ENCODE assay signal across 1 cellular context in the genomic region with DNA sequence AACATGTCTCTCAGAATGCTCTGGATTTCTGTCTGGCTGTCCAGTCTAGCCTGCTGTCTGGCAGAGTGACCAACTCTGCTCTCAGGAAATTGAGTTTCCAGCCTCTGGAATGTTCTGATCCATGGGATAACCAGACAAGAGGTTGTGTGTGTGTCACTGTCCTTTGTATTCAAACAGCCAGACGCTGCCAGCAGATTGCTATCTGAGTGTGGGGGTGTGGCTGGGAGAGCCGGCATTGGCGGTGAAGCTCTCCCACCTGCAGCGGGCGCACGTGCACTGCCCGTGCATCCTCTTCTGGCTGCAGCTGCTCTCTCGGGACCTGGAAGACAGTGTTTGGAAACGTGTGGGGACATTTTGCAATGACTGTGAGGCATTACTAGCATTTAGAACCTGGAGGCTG.
TF ChIP-seq lines count a peak whose summit lies in the region.

No MANE protein-coding gene starts in this region.

TF ChIP-seq in WTC11, 78 proteins besides CTCF, POLR2A, EP300 and RAD21 (continued from another document):
- TF ChIP-seq, protein P1, sequence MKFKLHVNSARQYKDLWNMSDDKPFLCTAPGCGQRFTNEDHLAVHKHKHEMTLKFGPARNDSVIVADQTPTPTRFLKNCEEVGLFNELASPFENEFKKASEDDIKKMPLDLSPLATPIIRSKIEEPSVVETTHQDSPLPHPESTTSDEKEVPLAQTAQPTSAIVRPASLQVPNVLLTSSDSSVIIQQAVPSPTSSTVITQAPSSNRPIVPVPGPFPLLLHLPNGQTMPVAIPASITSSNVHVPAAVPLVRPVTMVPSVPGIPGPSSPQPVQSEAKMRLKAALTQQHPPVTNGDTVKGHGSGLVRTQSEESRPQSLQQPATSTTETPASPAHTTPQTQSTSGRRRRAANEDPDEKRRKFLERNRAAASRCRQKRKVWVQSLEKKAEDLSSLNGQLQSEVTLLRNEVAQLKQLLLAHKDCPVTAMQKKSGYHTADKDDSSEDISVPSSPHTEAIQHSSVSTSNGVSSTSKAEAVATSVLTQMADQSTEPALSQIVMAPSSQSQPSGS (CRISPR knock-in tag; IDR thresholded peaks at IDR 0.05; ENCODE audit: borderline replicate concordance, low read depth), result peak; percentile 68; the same call in 1 of the 2 replicates
- TF ChIP-seq ETV6 (CRISPR knock-in tag; IDR thresholded peaks at IDR 0.05), result peak; percentile 57; the same call in 1 of the 2 replicates
- peak; percentile 65; the same call in 1 of the 2 replicates for TF ChIP-seq ZNF232 (CRISPR knock-in tag; IDR thresholded peaks at IDR 0.05)
- TF ChIP-seq SMAD4 (CRISPR knock-in tag; IDR thresholded peaks at IDR 0.05), result peak; percentile 86
- peak; percentile 81; the same call in 1 of the 2 replicates for TF ChIP-seq SMAD3 (CRISPR knock-in tag; IDR thresholded peaks at IDR 0.05; ENCODE audit: borderline replicate concordance)
- TF ChIP-seq, protein P2, sequence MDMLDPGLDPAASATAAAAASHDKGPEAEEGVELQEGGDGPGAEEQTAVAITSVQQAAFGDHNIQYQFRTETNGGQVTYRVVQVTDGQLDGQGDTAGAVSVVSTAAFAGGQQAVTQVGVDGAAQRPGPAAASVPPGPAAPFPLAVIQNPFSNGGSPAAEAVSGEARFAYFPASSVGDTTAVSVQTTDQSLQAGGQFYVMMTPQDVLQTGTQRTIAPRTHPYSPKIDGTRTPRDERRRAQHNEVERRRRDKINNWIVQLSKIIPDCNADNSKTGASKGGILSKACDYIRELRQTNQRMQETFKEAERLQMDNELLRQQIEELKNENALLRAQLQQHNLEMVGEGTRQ (CRISPR knock-in tag; IDR thresholded peaks at IDR 0.05), result peak; percentile 42; the same call in 1 of the 2 replicates
- TF ChIP-seq TP53 (CRISPR knock-in tag; IDR thresholded peaks at IDR 0.05), result peak; percentile 80
- TF ChIP-seq, protein P3, sequence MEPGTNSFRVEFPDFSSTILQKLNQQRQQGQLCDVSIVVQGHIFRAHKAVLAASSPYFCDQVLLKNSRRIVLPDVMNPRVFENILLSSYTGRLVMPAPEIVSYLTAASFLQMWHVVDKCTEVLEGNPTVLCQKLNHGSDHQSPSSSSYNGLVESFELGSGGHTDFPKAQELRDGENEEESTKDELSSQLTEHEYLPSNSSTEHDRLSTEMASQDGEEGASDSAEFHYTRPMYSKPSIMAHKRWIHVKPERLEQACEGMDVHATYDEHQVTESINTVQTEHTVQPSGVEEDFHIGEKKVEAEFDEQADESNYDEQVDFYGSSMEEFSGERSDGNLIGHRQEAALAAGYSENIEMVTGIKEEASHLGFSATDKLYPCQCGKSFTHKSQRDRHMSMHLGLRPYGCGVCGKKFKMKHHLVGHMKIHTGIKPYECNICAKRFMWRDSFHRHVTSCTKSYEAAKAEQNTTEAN (CRISPR knock-in tag; IDR thresholded peaks at IDR 0.05), result peak; percentile 79; the same call in 1 of the 2 replicates
- TF ChIP-seq, protein P4, sequence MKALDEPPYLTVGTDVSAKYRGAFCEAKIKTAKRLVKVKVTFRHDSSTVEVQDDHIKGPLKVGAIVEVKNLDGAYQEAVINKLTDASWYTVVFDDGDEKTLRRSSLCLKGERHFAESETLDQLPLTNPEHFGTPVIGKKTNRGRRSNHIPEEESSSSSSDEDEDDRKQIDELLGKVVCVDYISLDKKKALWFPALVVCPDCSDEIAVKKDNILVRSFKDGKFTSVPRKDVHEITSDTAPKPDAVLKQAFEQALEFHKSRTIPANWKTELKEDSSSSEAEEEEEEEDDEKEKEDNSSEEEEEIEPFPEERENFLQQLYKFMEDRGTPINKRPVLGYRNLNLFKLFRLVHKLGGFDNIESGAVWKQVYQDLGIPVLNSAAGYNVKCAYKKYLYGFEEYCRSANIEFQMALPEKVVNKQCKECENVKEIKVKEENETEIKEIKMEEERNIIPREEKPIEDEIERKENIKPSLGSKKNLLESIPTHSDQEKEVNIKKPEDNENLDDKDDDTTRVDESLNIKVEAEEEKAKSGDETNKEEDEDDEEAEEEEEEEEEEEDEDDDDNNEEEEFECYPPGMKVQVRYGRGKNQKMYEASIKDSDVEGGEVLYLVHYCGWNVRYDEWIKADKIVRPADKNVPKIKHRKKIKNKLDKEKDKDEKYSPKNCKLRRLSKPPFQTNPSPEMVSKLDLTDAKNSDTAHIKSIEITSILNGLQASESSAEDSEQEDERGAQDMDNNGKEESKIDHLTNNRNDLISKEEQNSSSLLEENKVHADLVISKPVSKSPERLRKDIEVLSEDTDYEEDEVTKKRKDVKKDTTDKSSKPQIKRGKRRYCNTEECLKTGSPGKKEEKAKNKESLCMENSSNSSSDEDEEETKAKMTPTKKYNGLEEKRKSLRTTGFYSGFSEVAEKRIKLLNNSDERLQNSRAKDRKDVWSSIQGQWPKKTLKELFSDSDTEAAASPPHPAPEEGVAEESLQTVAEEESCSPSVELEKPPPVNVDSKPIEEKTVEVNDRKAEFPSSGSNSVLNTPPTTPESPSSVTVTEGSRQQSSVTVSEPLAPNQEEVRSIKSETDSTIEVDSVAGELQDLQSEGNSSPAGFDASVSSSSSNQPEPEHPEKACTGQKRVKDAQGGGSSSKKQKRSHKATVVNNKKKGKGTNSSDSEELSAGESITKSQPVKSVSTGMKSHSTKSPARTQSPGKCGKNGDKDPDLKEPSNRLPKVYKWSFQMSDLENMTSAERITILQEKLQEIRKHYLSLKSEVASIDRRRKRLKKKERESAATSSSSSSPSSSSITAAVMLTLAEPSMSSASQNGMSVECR (CRISPR knock-in tag; IDR thresholded peaks at IDR 0.05; ENCODE audit: borderline replicate concordance), result peak; percentile 88
- no peak for TF ChIP-seq RORB (CRISPR knock-in tag; IDR thresholded peaks at IDR 0.05)
- TF ChIP-seq JUN (CRISPR knock-in tag; IDR thresholded peaks at IDR 0.05), result 0 out of 2 replicates have a peak, but pooled peaks have one; percentile 48
- peak; percentile 69; the same call in 1 of the 2 replicates for TF ChIP-seq TEAD4 (CRISPR knock-in tag; IDR thresholded peaks at IDR 0.05)
- TF ChIP-seq, protein P5, sequence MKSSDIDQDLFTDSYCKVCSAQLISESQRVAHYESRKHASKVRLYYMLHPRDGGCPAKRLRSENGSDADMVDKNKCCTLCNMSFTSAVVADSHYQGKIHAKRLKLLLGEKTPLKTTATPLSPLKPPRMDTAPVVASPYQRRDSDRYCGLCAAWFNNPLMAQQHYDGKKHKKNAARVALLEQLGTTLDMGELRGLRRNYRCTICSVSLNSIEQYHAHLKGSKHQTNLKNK (CRISPR knock-in tag; IDR thresholded peaks at IDR 0.05), result no peak
- TF ChIP-seq, protein P6, sequence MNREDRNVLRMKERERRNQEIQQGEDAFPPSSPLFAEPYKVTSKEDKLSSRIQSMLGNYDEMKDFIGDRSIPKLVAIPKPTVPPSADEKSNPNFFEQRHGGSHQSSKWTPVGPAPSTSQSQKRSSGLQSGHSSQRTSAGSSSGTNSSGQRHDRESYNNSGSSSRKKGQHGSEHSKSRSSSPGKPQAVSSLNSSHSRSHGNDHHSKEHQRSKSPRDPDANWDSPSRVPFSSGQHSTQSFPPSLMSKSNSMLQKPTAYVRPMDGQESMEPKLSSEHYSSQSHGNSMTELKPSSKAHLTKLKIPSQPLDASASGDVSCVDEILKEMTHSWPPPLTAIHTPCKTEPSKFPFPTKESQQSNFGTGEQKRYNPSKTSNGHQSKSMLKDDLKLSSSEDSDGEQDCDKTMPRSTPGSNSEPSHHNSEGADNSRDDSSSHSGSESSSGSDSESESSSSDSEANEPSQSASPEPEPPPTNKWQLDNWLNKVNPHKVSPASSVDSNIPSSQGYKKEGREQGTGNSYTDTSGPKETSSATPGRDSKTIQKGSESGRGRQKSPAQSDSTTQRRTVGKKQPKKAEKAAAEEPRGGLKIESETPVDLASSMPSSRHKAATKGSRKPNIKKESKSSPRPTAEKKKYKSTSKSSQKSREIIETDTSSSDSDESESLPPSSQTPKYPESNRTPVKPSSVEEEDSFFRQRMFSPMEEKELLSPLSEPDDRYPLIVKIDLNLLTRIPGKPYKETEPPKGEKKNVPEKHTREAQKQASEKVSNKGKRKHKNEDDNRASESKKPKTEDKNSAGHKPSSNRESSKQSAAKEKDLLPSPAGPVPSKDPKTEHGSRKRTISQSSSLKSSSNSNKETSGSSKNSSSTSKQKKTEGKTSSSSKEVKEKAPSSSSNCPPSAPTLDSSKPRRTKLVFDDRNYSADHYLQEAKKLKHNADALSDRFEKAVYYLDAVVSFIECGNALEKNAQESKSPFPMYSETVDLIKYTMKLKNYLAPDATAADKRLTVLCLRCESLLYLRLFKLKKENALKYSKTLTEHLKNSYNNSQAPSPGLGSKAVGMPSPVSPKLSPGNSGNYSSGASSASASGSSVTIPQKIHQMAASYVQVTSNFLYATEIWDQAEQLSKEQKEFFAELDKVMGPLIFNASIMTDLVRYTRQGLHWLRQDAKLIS (CRISPR knock-in tag; IDR thresholded peaks at IDR 0.05; ENCODE audit: borderline replicate concordance), result no peak
- TF ChIP-seq, protein P7, sequence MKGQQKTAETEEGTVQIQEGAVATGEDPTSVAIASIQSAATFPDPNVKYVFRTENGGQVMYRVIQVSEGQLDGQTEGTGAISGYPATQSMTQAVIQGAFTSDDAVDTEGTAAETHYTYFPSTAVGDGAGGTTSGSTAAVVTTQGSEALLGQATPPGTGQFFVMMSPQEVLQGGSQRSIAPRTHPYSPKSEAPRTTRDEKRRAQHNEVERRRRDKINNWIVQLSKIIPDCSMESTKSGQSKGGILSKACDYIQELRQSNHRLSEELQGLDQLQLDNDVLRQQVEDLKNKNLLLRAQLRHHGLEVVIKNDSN (CRISPR knock-in tag; IDR thresholded peaks at IDR 0.05), result peak; percentile 78; the same call in 1 of the 2 replicates
- peak; percentile 86 for TF ChIP-seq NFE2L1 (CRISPR knock-in tag; IDR thresholded peaks at IDR 0.05)
- no peak for TF ChIP-seq SOX15 (CRISPR knock-in tag; IDR thresholded peaks at IDR 0.05)
- TF ChIP-seq, protein P8, sequence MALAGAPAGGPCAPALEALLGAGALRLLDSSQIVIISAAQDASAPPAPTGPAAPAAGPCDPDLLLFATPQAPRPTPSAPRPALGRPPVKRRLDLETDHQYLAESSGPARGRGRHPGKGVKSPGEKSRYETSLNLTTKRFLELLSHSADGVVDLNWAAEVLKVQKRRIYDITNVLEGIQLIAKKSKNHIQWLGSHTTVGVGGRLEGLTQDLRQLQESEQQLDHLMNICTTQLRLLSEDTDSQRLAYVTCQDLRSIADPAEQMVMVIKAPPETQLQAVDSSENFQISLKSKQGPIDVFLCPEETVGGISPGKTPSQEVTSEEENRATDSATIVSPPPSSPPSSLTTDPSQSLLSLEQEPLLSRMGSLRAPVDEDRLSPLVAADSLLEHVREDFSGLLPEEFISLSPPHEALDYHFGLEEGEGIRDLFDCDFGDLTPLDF (CRISPR knock-in tag; IDR thresholded peaks at IDR 0.05), result peak; percentile 57; the same call in 1 of the 2 replicates
- TF ChIP-seq, protein P9, sequence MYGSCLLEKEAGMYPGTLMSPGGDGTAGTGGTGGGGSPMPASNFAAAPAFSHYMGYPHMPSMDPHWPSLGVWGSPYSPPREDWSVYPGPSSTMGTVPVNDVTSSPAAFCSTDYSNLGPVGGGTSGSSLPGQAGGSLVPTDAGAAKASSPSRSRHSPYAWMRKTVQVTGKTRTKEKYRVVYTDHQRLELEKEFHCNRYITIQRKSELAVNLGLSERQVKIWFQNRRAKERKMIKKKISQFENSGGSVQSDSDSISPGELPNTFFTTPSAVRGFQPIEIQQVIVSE (CRISPR knock-in tag; IDR thresholded peaks at IDR 0.05; ENCODE audit: borderline replicate concordance), result no peak
- TF ChIP-seq GABPB1 (CRISPR knock-in tag; IDR thresholded peaks at IDR 0.05), result peak; percentile 56; the same call in 1 of the 2 replicates
- peak; percentile 80; the same call in 1 of the 2 replicates for TF ChIP-seq TCF7 (CRISPR knock-in tag; IDR thresholded peaks at IDR 0.05; ENCODE audit: low read depth)
- 0 out of 2 replicates have a peak, but pooled peaks have one; percentile 50 for TF ChIP-seq MYBL2 (CRISPR knock-in tag; IDR thresholded peaks at IDR 0.05)
- peak; percentile 76; the same call in 1 of the 2 replicates for TF ChIP-seq ZNF219 (CRISPR knock-in tag; IDR thresholded peaks at IDR 0.05; ENCODE audit: borderline replicate concordance)
- TF ChIP-seq, protein P10, sequence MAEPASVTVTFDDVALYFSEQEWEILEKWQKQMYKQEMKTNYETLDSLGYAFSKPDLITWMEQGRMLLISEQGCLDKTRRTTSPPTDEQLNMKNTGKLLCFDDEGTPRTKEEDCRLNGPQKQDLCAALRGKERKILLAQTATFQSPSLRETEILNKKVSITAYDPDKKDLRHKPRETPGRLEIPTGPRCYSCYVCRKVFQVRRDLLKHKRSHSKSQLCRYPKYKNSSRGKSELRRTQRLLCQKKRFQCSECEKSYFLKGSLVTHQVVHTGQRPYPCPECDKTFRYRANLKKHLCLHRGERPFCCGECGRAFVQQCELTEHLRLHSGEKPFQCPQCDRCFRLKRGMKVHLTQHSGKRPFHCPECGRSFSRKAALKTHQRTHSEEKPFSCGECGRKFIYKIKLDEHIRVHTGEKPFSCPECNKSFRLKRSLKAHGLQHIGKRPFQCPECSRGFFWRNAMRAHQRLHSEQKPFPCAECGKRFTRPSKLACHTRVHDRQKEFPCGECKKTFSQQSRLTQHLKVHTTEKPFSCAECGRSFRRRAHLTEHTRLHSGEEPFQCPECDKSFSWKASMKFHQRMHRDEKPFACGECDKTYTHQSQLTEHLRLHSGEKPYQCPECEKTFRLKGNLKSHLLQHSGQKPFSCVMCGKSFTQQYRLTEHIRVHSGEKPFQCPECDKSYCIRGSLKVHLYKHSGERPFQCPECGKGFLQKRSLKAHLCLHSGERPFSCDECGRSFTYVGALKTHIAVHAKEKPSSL (CRISPR knock-in tag; conservative IDR thresholded peaks at IDR 0.05), result no peak
- TF ChIP-seq CREM (CRISPR knock-in tag; IDR thresholded peaks at IDR 0.05), result 0 out of 2 replicates have a peak, but pooled peaks have one; percentile 31
- 0 out of 2 replicates have a peak, but pooled peaks have one; percentile 54 for TF ChIP-seq ZNF317 (CRISPR knock-in tag; IDR thresholded peaks at IDR 0.05; ENCODE audit: borderline replicate concordance, low read depth)
- TF ChIP-seq, protein P11, sequence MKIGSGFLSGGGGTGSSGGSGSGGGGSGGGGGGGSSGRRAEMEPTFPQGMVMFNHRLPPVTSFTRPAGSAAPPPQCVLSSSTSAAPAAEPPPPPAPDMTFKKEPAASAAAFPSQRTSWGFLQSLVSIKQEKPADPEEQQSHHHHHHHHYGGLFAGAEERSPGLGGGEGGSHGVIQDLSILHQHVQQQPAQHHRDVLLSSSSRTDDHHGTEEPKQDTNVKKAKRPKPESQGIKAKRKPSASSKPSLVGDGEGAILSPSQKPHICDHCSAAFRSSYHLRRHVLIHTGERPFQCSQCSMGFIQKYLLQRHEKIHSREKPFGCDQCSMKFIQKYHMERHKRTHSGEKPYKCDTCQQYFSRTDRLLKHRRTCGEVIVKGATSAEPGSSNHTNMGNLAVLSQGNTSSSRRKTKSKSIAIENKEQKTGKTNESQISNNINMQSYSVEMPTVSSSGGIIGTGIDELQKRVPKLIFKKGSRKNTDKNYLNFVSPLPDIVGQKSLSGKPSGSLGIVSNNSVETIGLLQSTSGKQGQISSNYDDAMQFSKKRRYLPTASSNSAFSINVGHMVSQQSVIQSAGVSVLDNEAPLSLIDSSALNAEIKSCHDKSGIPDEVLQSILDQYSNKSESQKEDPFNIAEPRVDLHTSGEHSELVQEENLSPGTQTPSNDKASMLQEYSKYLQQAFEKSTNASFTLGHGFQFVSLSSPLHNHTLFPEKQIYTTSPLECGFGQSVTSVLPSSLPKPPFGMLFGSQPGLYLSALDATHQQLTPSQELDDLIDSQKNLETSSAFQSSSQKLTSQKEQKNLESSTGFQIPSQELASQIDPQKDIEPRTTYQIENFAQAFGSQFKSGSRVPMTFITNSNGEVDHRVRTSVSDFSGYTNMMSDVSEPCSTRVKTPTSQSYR (CRISPR knock-in tag; IDR thresholded peaks at IDR 0.05), result peak; percentile 88; the same call in 1 of the 2 replicates
- no peak for TF ChIP-seq ZNF416 (CRISPR knock-in tag; IDR thresholded peaks at IDR 0.05)
